Comparison of ENCODE assay signal across 2 cellular contexts in genomic region chr1:8985915-8986813, GRCh38.
TF ChIP-seq lines count a peak whose summit lies in the region.

No MANE protein-coding gene starts in this region.

TF ChIP-seq in A549, 52 proteins besides CTCF, POLR2A, EP300 and RAD21:
- TF ChIP-seq MAX (IDR thresholded peaks at IDR 0.05) = peak; percentile 52; the same call in 1 of the 2 replicates
- TF ChIP-seq JUNB (IDR thresholded peaks at IDR 0.05) = no peak; the same call in 1 of the 2 replicates
- no peak for TF ChIP-seq ZNF302 (CRISPR knock-in tag; IDR thresholded peaks at IDR 0.05)
- TF ChIP-seq RCOR1 (IDR thresholded peaks at IDR 0.05; ENCODE audit: low read depth, low read length) = no peak
- no peak for TF ChIP-seq CHD4 (IDR thresholded peaks at IDR 0.05; ENCODE audit: borderline replicate concordance)
- TF ChIP-seq PBX3 (IDR thresholded peaks at IDR 0.05) = no peak
- TF ChIP-seq FOSB (CRISPR knock-in tag; IDR thresholded peaks at IDR 0.05) = no peak
- TF ChIP-seq, protein P1, sequence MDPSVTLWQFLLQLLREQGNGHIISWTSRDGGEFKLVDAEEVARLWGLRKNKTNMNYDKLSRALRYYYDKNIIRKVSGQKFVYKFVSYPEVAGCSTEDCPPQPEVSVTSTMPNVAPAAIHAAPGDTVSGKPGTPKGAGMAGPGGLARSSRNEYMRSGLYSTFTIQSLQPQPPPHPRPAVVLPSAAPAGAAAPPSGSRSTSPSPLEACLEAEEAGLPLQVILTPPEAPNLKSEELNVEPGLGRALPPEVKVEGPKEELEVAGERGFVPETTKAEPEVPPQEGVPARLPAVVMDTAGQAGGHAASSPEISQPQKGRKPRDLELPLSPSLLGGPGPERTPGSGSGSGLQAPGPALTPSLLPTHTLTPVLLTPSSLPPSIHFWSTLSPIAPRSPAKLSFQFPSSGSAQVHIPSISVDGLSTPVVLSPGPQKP (IDR thresholded peaks at IDR 0.05; ENCODE audit: low read depth, low read length) = no peak
- no peak for TF ChIP-seq FOSL2 (IDR thresholded peaks at IDR 0.05)
- peak; percentile 63 for TF ChIP-seq FOSL2 (CRISPR knock-in tag; IDR thresholded peaks at IDR 0.05)
- no peak for TF ChIP-seq CBX2 (IDR thresholded peaks at IDR 0.05; ENCODE audit: borderline replicate concordance, low read depth)

TF ChIP-seq in K562, 482 proteins besides CTCF, POLR2A, EP300 and RAD21:
- TF ChIP-seq ZNF121 (CRISPR knock-in tag; conservative IDR thresholded peaks at IDR 0.05) (peak; percentile 81), ZNF695 (CRISPR knock-in tag; IDR thresholded peaks at IDR 0.05) (no peak)
TF ChIP-seq in K562: peak in this region for 1.
